Comparison of ENCODE assay signal across 10 cellular contexts in genomic region chr1:58249371-58249728, GRCh38.
DNase-seq lines count a peak whose midpoint lies in the region; ATAC-seq and TF ChIP-seq lines count a peak whose summit lies in the region.
"Had no signal": no experiment of that assay in that cellular context is flagged by ENCODE, and none has a peak within 500 bp of the region (broad histone marks: within the 10 kb centered on the region; RNA-seq: fewer than 3 reads in every experiment).

No MANE protein-coding gene starts in this region.

- TF ChIP-seq POLR2A in right lobe of liver (IDR thresholded peaks at IDR 0.05) (no peak), gastroesophageal sphincter (IDR thresholded peaks at IDR 0.05) (no peak)

- H3K36me3 Mint-ChIP-seq in activated T-cell treated with anti-CD3 and anti-CD28 coated beads, Interleukin-2, amount 50 U/mL, for 72 hours (ENCODE audit: insufficient read depth in 2 of 2) = no peaks in the 10 kb centered on the region
- H3K36me3 Mint-ChIP-seq in stimulated activated naive B cell treated with anti-CD40 and anti-IgM and Interleukin-4, amounts not matched to agents 10 μg/mL and 1 μg/mL and 100 μg/mL, for 72 hours = no peaks in the 10 kb centered on the region

- no peak for TF ChIP-seq EP300 in gastroesophageal sphincter (IDR thresholded peaks at IDR 0.05)

- intact Hi-C loops in right lobe of liver (cut with DNase I) = no loop called here

- H3K4me1 ChIP-seq in adipocyte (ENCODE audit: control insufficient read depth, insufficient read depth, low read length) = peaks cover 6% of the 10 kb centered on the region
- H3K4me1 ChIP-seq in right lobe of liver = peaks cover 0 to 13% (median 0%) of the 10 kb centered on the region in 4 donors
- H3K4me1 ChIP-seq in gastroesophageal sphincter = peaks cover 0 to 22% (median 13%) of the 10 kb centered on the region in 3 donors

- no peaks in the 10 kb centered on the region for H3K36me3 ChIP-seq in adipocyte (ENCODE audit: control insufficient read depth, insufficient read depth, low read length, severe bottlenecking)
- no peaks in the 10 kb centered on the region for H3K36me3 ChIP-seq in right lobe of liver
- no peaks in the 10 kb centered on the region for H3K36me3 ChIP-seq in gastroesophageal sphincter

- TF ChIP-seq CTCF in right lobe of liver (IDR thresholded peaks at IDR 0.05) (no peak), gastroesophageal sphincter (IDR thresholded peaks at IDR 0.05) (no peak)

- H3K27ac Mint-ChIP-seq in activated T-cell treated with anti-CD3 and anti-CD28 coated beads, Interleukin-2, amount 50 U/mL, for 72 hours = no peak overlapping the region
- H3K27ac Mint-ChIP-seq in stimulated activated naive B cell treated with anti-CD40 and anti-IgM and Interleukin-4, amounts not matched to agents 10 μg/mL and 1 μg/mL and 100 μg/mL, for 72 hours = no peak overlapping the region

- WGBS in right lobe of liver (ENCODE audit: insufficient coverage, low coverage, low lambda C conversion rate, missing lambda C conversion rate) = under 1% methylated on average over 15 of the region's 15 CpGs
- whole genome bisulfite sequencing in gastroesophageal sphincter (ENCODE audit: low coverage in 1 of 2), 2 donors = 1 to 3% methylated on average over 14 to 15 of the region's 15 CpGs

- peak overlapping the region; percentile 47 for H3K4me3 ChIP-seq in adipocyte (ENCODE audit: low read length)
- H3K4me3 ChIP-seq in right lobe of liver = peak overlapping the region in 2 of 3 donors; percentile 45 to 46
- H3K4me3 ChIP-seq in gastroesophageal sphincter = peak overlapping the region in 1 of 2 donors; percentile 45

- no peaks in the 10 kb centered on the region for H3K9me3 Mint-ChIP-seq in activated T-cell treated with anti-CD3 and anti-CD28 coated beads, Interleukin-2, amount 50 U/mL, for 72 hours
- H3K9me3 Mint-ChIP-seq in stimulated activated naive B cell treated with anti-CD40 and anti-IgM and Interleukin-4, amounts not matched to agents 10 μg/mL and 1 μg/mL and 100 μg/mL, for 72 hours = no peaks in the 10 kb centered on the region

- no peak for DNase-seq in activated T-cell treated with anti-CD3 and anti-CD28 coated beads, Interleukin-2, amount 50 U/mL, for 72 hours
- DNase-seq in activated T-cell treated with anti-CD3 and anti-CD28 coated beads, Interleukin-2, amount 50 U/mL, for 1 hour = no peak
- DNase-seq in adipocyte (ENCODE audit: low read depth) (no peak), right lobe of liver (no peak), NCI-H226 (no peak)
- DNase-seq in stimulated activated naive B cell treated with anti-CD40 and anti-IgM and Interleukin-4, amounts not matched to agents 10 μg/mL and 1 μg/mL and 100 μg/mL, for 72 hours = no peak
- DNase-seq: GDM1, SHP77 had no signal

- H3K4me3 Mint-ChIP-seq in activated T-cell treated with anti-CD3 and anti-CD28 coated beads, Interleukin-2, amount 50 U/mL, for 72 hours = peak overlapping the region; percentile 16 to 64
- H3K4me3 Mint-ChIP-seq in stimulated activated naive B cell treated with anti-CD40 and anti-IgM and Interleukin-4, amounts not matched to agents 10 μg/mL and 1 μg/mL and 100 μg/mL, for 72 hours = peak overlapping the region; percentile 42 to 57

- no peak for ATAC-seq in activated T-cell treated with anti-CD3 and anti-CD28 coated beads, Interleukin-2, amount 50 U/mL, for 72 hours (replicated peaks in 1 of 2)
- no peak for ATAC-seq in right lobe of liver
- ATAC-seq in stimulated activated naive B cell treated with anti-CD40 and anti-IgM and Interleukin-4, amounts not matched to agents 10 μg/mL and 1 μg/mL and 100 μg/mL, for 72 hours (replicated peaks) = no peak
- ATAC-seq in GM21717 (IDR thresholded peaks at IDR 0.05; ENCODE audit: unreplicated experiment) = no peak
- no peak for ATAC-seq in gastroesophageal sphincter

- H3K27me3 Mint-ChIP-seq in activated T-cell treated with anti-CD3 and anti-CD28 coated beads, Interleukin-2, amount 50 U/mL, for 72 hours (ENCODE audit: low read depth) = peaks cover 44% of the 10 kb centered on the region
- peaks cover 42 to 51% of the 10 kb centered on the region in 2 donors for H3K27me3 Mint-ChIP-seq in stimulated activated naive B cell treated with anti-CD40 and anti-IgM and Interleukin-4, amounts not matched to agents 10 μg/mL and 1 μg/mL and 100 μg/mL, for 72 hours

- H3K9me3 ChIP-seq in adipocyte (ENCODE audit: control insufficient read depth, low read length) = no peaks in the 10 kb centered on the region
- H3K9me3 ChIP-seq in right lobe of liver = no peaks in the 10 kb centered on the region
- H3K9me3 ChIP-seq in gastroesophageal sphincter = no peaks in the 10 kb centered on the region

- no peak overlapping the region for H3K9ac ChIP-seq in adipocyte (ENCODE audit: low read length)

- H3K4me1 Mint-ChIP-seq in activated T-cell treated with anti-CD3 and anti-CD28 coated beads, Interleukin-2, amount 50 U/mL, for 72 hours (ENCODE audit: low read depth) = no peaks in the 10 kb centered on the region
- peaks cover 5% of the 10 kb centered on the region in 2 donors for H3K4me1 Mint-ChIP-seq in stimulated activated naive B cell treated with anti-CD40 and anti-IgM and Interleukin-4, amounts not matched to agents 10 μg/mL and 1 μg/mL and 100 μg/mL, for 72 hours

- H3K27me3 ChIP-seq in adipocyte (replicated peaks; ENCODE audit: control insufficient read depth, insufficient read depth, low read length) (peaks cover 60% of the 10 kb centered on the region), right lobe of liver (peaks cover 7 to 8% of the 10 kb centered on the region in 2 donors), gastroesophageal sphincter (peaks cover 60% of the 10 kb centered on the region)

- no peak overlapping the region for H3K27ac ChIP-seq in right lobe of liver
- no peak overlapping the region for H3K27ac ChIP-seq in gastroesophageal sphincter
